1 cellular context compared by ENCODE assay signal in the genomic region with DNA sequence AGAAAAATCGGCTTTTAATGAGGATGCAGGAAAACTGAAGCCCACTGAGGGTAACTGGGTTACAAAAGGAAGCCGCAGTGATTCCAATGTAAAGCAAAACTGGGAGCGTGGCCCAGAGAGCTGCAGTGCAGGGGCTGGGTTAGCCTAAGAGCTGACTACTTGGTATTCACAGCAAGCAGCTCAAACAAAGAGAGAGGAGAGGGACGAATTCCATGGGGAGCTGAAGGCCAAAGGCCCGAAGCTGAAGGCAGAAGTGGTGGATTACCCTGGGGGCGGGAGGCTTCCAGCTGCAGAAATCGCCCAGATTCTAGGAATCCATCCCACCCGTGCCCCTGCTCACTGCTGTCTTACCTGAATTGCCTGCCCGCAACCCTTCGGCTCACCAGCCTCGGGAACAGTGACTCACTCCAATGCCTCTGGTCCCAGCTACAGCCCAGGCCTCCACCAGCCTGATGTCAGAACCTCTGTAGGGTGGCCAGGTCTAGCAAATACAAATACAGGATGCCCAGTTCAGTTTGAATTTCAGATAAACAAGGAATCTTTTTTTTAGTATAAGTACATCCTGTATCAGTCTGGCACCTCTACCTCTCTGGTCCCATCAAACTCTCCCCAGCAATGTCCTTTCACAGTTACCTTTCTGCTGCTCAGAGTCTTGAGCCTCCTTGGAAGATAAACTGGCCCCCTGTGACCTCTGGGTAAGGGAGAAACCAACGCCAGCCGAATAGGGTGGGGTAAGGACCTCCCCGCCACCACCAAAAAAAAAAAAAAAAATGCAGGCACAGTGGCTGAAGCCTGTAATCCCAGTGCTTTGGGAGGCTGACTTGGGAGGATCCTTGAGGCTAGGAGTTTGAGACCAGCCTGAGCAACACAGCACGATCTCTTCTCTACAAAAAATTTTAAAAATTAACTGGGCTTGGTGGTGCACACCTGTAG.
A peak's percentile ranks its signal among the peaks of the same experiment; 100 is the strongest.
TF ChIP-seq lines count a peak whose summit lies in the region.

No MANE protein-coding gene starts in this region.

TF ChIP-seq in HepG2, 621 proteins besides CTCF, POLR2A, EP300 and RAD21 (continued from another document and continues in another):
- TF ChIP-seq, protein P1, sequence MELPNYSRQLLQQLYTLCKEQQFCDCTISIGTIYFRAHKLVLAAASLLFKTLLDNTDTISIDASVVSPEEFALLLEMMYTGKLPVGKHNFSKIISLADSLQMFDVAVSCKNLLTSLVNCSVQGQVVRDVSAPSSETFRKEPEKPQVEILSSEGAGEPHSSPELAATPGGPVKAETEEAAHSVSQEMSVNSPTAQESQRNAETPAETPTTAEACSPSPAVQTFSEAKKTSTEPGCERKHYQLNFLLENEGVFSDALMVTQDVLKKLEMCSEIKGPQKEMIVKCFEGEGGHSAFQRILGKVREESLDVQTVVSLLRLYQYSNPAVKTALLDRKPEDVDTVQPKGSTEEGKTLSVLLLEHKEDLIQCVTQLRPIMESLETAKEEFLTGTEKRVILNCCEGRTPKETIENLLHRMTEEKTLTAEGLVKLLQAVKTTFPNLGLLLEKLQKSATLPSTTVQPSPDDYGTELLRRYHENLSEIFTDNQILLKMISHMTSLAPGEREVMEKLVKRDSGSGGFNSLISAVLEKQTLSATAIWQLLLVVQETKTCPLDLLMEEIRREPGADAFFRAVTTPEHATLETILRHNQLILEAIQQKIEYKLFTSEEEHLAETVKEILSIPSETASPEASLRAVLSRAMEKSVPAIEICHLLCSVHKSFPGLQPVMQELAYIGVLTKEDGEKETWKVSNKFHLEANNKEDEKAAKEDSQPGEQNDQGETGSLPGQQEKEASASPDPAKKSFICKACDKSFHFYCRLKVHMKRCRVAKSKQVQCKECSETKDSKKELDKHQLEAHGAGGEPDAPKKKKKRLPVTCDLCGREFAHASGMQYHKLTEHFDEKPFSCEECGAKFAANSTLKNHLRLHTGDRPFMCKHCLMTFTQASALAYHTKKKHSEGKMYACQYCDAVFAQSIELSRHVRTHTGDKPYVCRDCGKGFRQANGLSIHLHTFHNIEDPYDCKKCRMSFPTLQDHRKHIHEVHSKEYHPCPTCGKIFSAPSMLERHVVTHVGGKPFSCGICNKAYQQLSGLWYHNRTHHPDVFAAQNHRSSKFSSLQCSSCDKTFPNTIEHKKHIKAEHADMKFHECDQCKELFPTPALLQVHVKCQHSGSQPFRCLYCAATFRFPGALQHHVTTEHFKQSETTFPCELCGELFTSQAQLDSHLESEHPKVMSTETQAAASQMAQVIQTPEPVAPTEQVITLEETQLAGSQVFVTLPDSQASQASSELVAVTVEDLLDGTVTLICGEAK (IDR thresholded peaks at IDR 0.05): no peak
- TF ChIP-seq, protein P1 (CRISPR knock-in tag; IDR thresholded peaks at IDR 0.05): no peak
- TF ChIP-seq ETV5 (CRISPR knock-in tag; IDR thresholded peaks at IDR 0.05; ENCODE audit: borderline replicate concordance) (no peak), HNRNPL (IDR thresholded peaks at IDR 0.05; ENCODE audit: low read depth, low read length) (0 out of 2 replicates have a peak, but pooled peaks have one; percentile 16), TEAD2 (CRISPR knock-in tag; IDR thresholded peaks at IDR 0.05) (no peak), ZNF10 (CRISPR knock-in tag; IDR thresholded peaks at IDR 0.05; ENCODE audit: borderline replicate concordance, low read depth) (no peak), RARG (CRISPR knock-in tag; IDR thresholded peaks at IDR 0.05; ENCODE audit: low read depth) (no peak), ZKSCAN5 (CRISPR knock-in tag; IDR thresholded peaks at IDR 0.05) (no peak), TBP (CRISPR knock-in tag; IDR thresholded peaks at IDR 0.05) (no peak), SRSF4 (IDR thresholded peaks at IDR 0.05; ENCODE audit: low read depth, low read length, poor library complexity, severe bottlenecking) (no peak), SMAD3 (CRISPR knock-in tag; IDR thresholded peaks at IDR 0.05) (no peak), ZNF180 (CRISPR knock-in tag; IDR thresholded peaks at IDR 0.05; ENCODE audit: borderline replicate concordance, low read depth) (no peak), ZNF292 (CRISPR knock-in tag; IDR thresholded peaks at IDR 0.05; ENCODE audit: borderline replicate concordance, low read depth) (peak; percentile 97), ZFY (CRISPR knock-in tag; IDR thresholded peaks at IDR 0.05) (peak; percentile 64), RFX5 (IDR thresholded peaks at IDR 0.05; ENCODE audit: low read depth, low read length) (no peak), POLR2G (IDR thresholded peaks at IDR 0.05; ENCODE audit: low read depth, low read length) (no peak), FOXC1 (CRISPR knock-in tag; IDR thresholded peaks at IDR 0.05; ENCODE audit: borderline replicate concordance) (no peak), ZNF33A (CRISPR knock-in tag; IDR thresholded peaks at IDR 0.05; ENCODE audit: borderline replicate concordance) (no peak)
- TF ChIP-seq, protein P2, sequence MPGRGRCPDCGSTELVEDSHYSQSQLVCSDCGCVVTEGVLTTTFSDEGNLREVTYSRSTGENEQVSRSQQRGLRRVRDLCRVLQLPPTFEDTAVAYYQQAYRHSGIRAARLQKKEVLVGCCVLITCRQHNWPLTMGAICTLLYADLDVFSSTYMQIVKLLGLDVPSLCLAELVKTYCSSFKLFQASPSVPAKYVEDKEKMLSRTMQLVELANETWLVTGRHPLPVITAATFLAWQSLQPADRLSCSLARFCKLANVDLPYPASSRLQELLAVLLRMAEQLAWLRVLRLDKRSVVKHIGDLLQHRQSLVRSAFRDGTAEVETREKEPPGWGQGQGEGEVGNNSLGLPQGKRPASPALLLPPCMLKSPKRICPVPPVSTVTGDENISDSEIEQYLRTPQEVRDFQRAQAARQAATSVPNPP (CRISPR knock-in tag; IDR thresholded peaks at IDR 0.05): no peak
- TF ChIP-seq, protein P3, sequence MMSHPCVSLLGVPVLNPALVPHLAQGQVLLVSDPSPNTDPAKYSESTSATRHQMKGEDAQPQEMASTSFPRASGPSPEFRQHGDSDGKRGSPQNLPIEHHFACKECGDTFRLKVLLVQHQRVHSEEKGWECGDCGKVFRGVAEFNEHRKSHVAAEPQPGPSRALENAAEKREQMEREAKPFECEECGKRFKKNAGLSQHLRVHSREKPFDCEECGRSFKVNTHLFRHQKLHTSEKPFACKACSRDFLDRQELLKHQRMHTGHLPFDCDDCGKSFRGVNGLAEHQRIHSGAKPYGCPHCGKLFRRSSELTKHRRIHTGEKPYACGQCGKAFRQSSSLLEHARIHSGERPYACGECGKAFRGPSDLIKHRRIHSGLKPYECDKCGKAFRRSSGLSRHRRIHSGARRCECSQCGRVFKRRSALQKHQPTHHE (CRISPR knock-in tag; IDR thresholded peaks at IDR 0.05; ENCODE audit: borderline replicate concordance): no peak
- TF ChIP-seq, protein P4, sequence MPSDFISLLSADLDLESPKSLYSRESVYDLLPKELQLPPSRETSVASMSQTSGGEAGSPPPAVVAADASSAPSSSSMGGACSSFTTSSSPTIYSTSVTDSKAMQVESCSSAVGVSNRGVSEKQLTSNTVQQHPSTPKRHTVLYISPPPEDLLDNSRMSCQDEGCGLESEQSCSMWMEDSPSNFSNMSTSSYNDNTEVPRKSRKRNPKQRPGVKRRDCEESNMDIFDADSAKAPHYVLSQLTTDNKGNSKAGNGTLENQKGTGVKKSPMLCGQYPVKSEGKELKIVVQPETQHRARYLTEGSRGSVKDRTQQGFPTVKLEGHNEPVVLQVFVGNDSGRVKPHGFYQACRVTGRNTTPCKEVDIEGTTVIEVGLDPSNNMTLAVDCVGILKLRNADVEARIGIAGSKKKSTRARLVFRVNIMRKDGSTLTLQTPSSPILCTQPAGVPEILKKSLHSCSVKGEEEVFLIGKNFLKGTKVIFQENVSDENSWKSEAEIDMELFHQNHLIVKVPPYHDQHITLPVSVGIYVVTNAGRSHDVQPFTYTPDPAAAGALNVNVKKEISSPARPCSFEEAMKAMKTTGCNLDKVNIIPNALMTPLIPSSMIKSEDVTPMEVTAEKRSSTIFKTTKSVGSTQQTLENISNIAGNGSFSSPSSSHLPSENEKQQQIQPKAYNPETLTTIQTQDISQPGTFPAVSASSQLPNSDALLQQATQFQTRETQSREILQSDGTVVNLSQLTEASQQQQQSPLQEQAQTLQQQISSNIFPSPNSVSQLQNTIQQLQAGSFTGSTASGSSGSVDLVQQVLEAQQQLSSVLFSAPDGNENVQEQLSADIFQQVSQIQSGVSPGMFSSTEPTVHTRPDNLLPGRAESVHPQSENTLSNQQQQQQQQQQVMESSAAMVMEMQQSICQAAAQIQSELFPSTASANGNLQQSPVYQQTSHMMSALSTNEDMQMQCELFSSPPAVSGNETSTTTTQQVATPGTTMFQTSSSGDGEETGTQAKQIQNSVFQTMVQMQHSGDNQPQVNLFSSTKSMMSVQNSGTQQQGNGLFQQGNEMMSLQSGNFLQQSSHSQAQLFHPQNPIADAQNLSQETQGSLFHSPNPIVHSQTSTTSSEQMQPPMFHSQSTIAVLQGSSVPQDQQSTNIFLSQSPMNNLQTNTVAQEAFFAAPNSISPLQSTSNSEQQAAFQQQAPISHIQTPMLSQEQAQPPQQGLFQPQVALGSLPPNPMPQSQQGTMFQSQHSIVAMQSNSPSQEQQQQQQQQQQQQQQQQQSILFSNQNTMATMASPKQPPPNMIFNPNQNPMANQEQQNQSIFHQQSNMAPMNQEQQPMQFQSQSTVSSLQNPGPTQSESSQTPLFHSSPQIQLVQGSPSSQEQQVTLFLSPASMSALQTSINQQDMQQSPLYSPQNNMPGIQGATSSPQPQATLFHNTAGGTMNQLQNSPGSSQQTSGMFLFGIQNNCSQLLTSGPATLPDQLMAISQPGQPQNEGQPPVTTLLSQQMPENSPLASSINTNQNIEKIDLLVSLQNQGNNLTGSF (CRISPR knock-in tag; IDR thresholded peaks at IDR 0.05): peak; percentile 41; the same call in 1 of the 2 replicates
- TF ChIP-seq, protein P5, sequence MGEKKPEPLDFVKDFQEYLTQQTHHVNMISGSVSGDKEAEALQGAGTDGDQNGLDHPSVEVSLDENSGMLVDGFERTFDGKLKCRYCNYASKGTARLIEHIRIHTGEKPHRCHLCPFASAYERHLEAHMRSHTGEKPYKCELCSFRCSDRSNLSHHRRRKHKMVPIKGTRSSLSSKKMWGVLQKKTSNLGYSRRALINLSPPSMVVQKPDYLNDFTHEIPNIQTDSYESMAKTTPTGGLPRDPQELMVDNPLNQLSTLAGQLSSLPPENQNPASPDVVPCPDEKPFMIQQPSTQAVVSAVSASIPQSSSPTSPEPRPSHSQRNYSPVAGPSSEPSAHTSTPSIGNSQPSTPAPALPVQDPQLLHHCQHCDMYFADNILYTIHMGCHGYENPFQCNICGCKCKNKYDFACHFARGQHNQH (CRISPR knock-in tag; IDR thresholded peaks at IDR 0.05): peak; percentile 20; the same call in 1 of the 2 replicates
- TF ChIP-seq, protein P6, sequence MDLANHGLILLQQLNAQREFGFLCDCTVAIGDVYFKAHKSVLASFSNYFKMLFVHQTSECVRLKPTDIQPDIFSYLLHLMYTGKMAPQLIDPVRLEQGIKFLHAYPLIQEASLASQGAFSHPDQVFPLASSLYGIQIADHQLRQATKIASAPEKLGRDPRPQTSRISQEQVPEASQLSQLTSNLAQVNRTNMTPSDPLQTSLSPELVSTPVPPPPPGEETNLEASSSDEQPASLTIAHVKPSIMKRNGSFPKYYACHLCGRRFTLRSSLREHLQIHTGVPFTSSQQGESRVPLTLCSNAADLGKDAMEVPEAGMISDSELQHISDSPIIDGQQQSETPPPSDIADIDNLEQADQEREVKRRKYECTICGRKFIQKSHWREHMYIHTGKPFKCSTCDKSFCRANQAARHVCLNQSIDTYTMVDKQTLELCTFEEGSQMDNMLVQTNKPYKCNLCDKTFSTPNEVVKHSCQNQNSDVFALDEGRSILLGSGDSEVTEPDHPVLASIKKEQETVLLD (CRISPR knock-in tag; IDR thresholded peaks at IDR 0.05; ENCODE audit: low read depth): no peak
- TF ChIP-seq, protein P7, sequence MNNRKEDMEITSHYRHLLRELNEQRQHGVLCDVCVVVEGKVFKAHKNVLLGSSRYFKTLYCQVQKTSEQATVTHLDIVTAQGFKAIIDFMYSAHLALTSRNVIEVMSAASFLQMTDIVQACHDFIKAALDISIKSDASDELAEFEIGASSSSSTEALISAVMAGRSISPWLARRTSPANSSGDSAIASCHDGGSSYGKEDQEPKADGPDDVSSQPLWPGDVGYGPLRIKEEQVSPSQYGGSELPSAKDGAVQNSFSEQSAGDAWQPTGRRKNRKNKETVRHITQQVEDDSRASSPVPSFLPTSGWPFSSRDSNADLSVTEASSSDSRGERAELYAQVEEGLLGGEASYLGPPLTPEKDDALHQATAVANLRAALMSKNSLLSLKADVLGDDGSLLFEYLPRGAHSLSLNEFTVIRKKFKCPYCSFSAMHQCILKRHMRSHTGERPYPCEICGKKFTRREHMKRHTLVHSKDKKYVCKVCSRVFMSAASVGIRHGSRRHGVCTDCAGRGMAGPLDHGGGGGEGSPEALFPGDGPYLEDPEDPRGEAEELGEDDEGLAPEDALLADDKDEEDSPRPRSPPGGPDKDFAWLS (CRISPR knock-in tag; IDR thresholded peaks at IDR 0.05; ENCODE audit: borderline replicate concordance): no peak; the same call in 1 of the 2 replicates
- TF ChIP-seq, protein P8, sequence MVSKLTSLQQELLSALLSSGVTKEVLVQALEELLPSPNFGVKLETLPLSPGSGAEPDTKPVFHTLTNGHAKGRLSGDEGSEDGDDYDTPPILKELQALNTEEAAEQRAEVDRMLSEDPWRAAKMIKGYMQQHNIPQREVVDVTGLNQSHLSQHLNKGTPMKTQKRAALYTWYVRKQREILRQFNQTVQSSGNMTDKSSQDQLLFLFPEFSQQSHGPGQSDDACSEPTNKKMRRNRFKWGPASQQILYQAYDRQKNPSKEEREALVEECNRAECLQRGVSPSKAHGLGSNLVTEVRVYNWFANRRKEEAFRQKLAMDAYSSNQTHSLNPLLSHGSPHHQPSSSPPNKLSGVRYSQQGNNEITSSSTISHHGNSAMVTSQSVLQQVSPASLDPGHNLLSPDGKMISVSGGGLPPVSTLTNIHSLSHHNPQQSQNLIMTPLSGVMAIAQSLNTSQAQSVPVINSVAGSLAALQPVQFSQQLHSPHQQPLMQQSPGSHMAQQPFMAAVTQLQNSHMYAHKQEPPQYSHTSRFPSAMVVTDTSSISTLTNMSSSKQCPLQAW (CRISPR knock-in tag; IDR thresholded peaks at IDR 0.05): 0 out of 2 replicates have a peak, but pooled peaks have one; percentile 21
